In the genomic region with DNA sequence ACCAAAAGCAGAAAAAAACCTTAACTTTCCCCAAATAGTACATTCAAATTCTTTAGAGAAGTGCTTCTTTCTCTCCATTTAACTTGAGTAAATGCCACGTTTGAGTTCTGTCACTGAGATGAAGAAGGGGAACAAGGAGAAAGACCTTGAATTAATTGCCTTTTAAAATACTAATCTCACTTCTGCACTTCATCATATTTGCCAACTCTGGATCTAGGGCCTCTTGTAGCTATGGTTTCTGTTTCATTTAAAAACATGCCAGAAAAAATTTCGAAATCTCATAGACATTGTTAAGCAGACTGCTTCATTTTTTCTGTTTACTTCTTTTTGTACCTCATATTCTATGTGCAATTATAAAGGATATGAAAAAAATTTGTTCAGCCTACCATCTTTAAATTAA, we compare ENCODE assay signal across 17 cellular contexts. TPM values are rescaled to one million over a fixed set of nuclear protein-coding genes. Genes with fewer than 3 reads are reported as not detected.
DNase-seq lines count a peak whose midpoint lies in the region; ATAC-seq and TF ChIP-seq lines count a peak whose summit lies in the region.
"Had no signal": no experiment of that assay in that cellular context is flagged by ENCODE, and none has a peak within 500 bp of the region (broad histone marks: within the 10 kb centered on the region; RNA-seq: fewer than 3 reads in every experiment).

No MANE protein-coding gene starts in this region.

- 38 to 42% methylated on average over 2 of the region's 2 CpGs for WGBS in body of pancreas, 2 donors
- 42 to 52% methylated on average over 2 of the region's 2 CpGs for WGBS in lower leg skin, 2 donors

- intact Hi-C loops in left cardiac atrium (cut with DNase I) = no loop called here
- intact Hi-C loops in left ventricle myocardium superior (cut with micrococcal nuclease) = no loop called here
- intact Hi-C loops in body of pancreas (cut with DNase I) = no loop called here
- intact Hi-C loops in posterior vena cava (cut with DNase I) = no loop called here
- intact Hi-C loops in lower leg skin (cut with DNase I; ENCODE audit: low total_unique reads) = no loop called here

- ATAC-seq in left cardiac atrium (peak; percentile 53 to 66), left ventricle myocardium superior (no peak), body of pancreas (no peak)
- ATAC-seq: foreskin keratinocyte had no signal

- no peaks in the 10 kb centered on the region for H3K36me3 ChIP-seq in body of pancreas (replicated peaks in 1 of 2; ENCODE audit: insufficient read depth in 1 of 2, low read depth in 2 of 2)

- no peaks in the 10 kb centered on the region for H3K4me1 ChIP-seq in body of pancreas
- H3K4me1 ChIP-seq: foreskin keratinocyte, Peyer's patch, suprapubic skin had no signal

- no peaks in the 10 kb centered on the region for H3K27me3 ChIP-seq in body of pancreas
- H3K27me3 ChIP-seq: foreskin keratinocyte, Peyer's patch, suprapubic skin had no signal

- H3K27ac ChIP-seq in body of pancreas = no peak overlapping the region
- H3K27ac ChIP-seq: foreskin keratinocyte, Peyer's patch, suprapubic skin had no signal

- TF ChIP-seq CTCF in body of pancreas (IDR thresholded peaks at IDR 0.05) (no peak), lower leg skin (IDR thresholded peaks at IDR 0.05) (no peak)

- H3K4me3 ChIP-seq in body of pancreas = no peak overlapping the region
- H3K4me3 ChIP-seq in lower leg skin (ENCODE audit: low read depth, poor library complexity, severe bottlenecking) = no peak overlapping the region
- H3K4me3 ChIP-seq: Peyer's patch, suprapubic skin had no signal

- TF ChIP-seq POLR2A in body of pancreas (IDR thresholded peaks at IDR 0.05) = no peak
- TF ChIP-seq POLR2A in lower leg skin (IDR thresholded peaks at IDR 0.05) = no peak

- no peaks in the 10 kb centered on the region for H3K9me3 ChIP-seq in body of pancreas
- H3K9me3 ChIP-seq: Peyer's patch, suprapubic skin had no signal

- DNase-seq in left cardiac atrium (no peak), left ventricle myocardium superior (no peak), OCI-M1 (lab: John Stamatoyannopoulos, UW) (peak; percentile 39), germinal center (ENCODE audit: low spot score) (peak; percentile 53), body of pancreas (no peak), mesenteric fat pad (ENCODE audit: low spot score) (no peak), posterior vena cava (ENCODE audit: low spot score) (no peak), lower leg skin (ENCODE audit: low spot score in 2 of 2) (no peak)
- DNase-seq: aorta, foreskin keratinocyte, NCI-H1092, NCI-H446 treated with DMSO at 0.1 percent for 48 hours, Peyer's patch had no signal

RNA-seq across cellular contexts. Expression of a gene that starts 24.6 kb away (rescaled TPM):
- total RNA-seq in left cardiac atrium = not detected
- not detected for total RNA-seq in left ventricle myocardium superior
- not detected for total RNA-seq in body of pancreas
- total RNA-seq in mesenteric fat pad = not detected
- total RNA-seq in posterior vena cava = not detected
- not detected for total RNA-seq in lower leg skin
- total RNA-seq: foreskin keratinocyte; mononuclear cell; osteoblast; Peyer's patch; T-helper 2 cell treated with Interferon-gamma antibody and Interleukin-4, amounts not matched to agents 100 ng/mL and 5 ng/mL, for 36 hours had no signal

Comparison
In these comparisons a context has a peak if more than half of its experiments do, and no peak if none do; other contexts are left out.
1. ATAC-seq: peak in left cardiac atrium (2 of 2); none in left ventricle myocardium superior (single experiment) and body of pancreas (single experiment).
2. DNase-seq: peak in OCI-M1 (single experiment) and germinal center (single experiment); none in left cardiac atrium (single experiment), left ventricle myocardium superior (single experiment), body of pancreas (0 of 4), mesenteric fat pad (single experiment), posterior vena cava (single experiment) and lower leg skin (0 of 2).